ENCODE assay signal across 27 cellular contexts in the genomic region with DNA sequence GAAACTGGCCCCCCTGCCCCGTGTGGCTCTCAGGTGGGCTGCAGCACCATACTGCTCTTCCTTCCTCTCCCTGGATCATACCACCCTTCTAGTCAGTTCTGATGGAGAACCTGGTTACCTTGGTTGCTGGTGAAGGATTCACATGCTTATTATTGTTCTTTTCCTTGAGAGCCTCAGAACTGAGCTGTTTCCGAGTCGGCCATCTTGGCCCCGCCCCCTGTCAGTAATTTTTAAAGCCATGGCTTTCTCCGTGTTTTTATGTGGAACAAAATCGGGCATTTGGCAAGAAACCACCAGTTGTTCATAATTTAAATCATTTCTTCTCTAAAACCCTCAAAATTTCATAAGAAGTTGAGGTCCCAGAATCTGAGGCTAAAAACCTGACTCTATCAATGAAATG.
"Had no signal": no experiment of that assay in that cellular context is flagged by ENCODE, and none has a peak within 500 bp of the region (broad histone marks: within the 10 kb centered on the region; RNA-seq: fewer than 3 reads in every experiment).

No MANE protein-coding gene starts in this region.

- H3K27me3 ChIP-seq: ascending aorta, body of pancreas had no signal

- H3K4me1 ChIP-seq: ascending aorta, body of pancreas had no signal

- ATAC-seq: activated naive CD4-positive, alpha-beta T cell treated with anti-CD3 and anti-CD28 coated beads, Interleukin-2, amount 50 U/mL, for 72 hours; activated naive CD8-positive, alpha-beta T cell treated with anti-CD3 and anti-CD28 coated beads, Interleukin-2, amount 50 U/mL, for 24 hours; activated T-cell treated with anti-CD3 and anti-CD28 coated beads, Interleukin-2, amount 50 U/mL, for 4 hours; body of pancreas; PC-3 had no signal

- H3K27ac ChIP-seq: ascending aorta, body of pancreas, KMS-11, VCaP had no signal

- DNase-seq: activated CD4-positive, alpha-beta memory T cell treated with anti-CD3 and anti-CD28 coated beads for 36 hours; activated CD4-positive, alpha-beta T cell treated with anti-CD3 and anti-CD28 coated beads, Interleukin-2, amount 10 ng/mL, durations not matched to agents 7 days and 5 days; activated CD4-positive, CD25-positive, alpha-beta regulatory T cell; activated CD8-positive, alpha-beta memory T cell treated with anti-CD3 and anti-CD28 coated beads for 24 hours; activated effector memory CD4-positive, alpha-beta T cell treated with anti-CD3 and anti-CD28 coated beads, Interleukin-2, amount 50 U/mL, for 16 hours; activated naive CD4-positive, alpha-beta T cell treated with Interleukin-2 at 50 U/mL for 16 hours; activated naive CD8-positive, alpha-beta T cell treated with anti-CD3 and anti-CD28 coated beads, Interleukin-2, amount 50 U/mL, for 24 hours; activated T-cell treated with anti-CD3 and anti-CD28 coated beads, Interleukin-2, amount 50 U/mL, for 4 hours; amniotic stem cell; body of pancreas; central memory CD4-positive, alpha-beta T cell; NCI-H1105 treated with DMSO at 0.1 percent for 48 hours; NCI-H1930; NCI-H2171; NCI-H345; NCI-H510A; NCI-H526 treated with DMSO at 0.1 percent for 48 hours; NCI-H82; NK-92 treated with Interleukin-12 subunit alpha and Interleukin-12 subunit beta, amount 100 ng/mL, for 24 hours; PC-3; SIG-M5; T-helper 1 cell had no signal

- H3K4me2 ChIP-seq: KMS-11 had no signal

- H3K4me3 ChIP-seq: ascending aorta, body of pancreas had no signal

- FAIRE-seq: bronchial epithelial cell had no signal

- H3K9ac ChIP-seq: KMS-11 had no signal

- H3K36me3 ChIP-seq: ascending aorta had no signal

- H3K9me3 ChIP-seq: ascending aorta, body of pancreas had no signal
